1 cellular context compared by ENCODE assay signal in the genomic region with DNA sequence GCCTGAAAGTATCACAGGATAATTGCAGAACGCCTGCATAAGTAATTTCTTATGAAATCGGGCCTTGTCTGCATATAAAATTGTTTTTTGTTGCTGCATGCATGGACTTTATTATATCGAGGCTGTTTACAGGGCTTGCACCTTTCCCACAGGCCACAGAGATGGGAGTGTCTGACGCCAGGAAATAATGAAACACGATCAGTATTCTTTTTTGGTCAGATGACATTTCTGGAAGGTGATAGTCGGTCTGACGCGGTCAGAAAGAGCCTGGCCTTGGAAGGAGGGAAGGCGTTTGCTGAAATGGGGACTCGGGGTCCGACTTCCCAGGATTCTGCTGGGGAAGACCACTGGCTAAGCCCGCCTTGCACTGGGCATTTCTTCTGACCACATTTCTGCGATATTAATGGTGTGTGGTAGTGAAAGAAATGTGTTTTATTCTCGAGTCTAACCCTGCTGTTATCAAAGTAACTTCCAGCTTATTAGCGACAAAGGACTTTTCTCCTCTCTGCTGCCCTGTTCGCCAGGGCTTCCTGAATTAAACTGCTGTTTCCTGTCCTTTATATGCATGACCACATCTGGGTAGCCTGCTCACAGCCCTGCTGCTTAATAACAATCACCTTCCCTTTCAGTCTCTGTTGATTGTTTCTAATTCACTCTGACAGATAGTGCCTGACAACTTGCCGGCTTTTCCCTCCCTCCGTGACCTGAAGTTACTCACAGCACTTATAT.
TF ChIP-seq lines count a peak whose summit lies in the region.

No MANE protein-coding gene starts in this region.

TF ChIP-seq in WTC11, 78 proteins besides CTCF, POLR2A, EP300 and RAD21 (continued from another document):
- TF ChIP-seq, protein P1, sequence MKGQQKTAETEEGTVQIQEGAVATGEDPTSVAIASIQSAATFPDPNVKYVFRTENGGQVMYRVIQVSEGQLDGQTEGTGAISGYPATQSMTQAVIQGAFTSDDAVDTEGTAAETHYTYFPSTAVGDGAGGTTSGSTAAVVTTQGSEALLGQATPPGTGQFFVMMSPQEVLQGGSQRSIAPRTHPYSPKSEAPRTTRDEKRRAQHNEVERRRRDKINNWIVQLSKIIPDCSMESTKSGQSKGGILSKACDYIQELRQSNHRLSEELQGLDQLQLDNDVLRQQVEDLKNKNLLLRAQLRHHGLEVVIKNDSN (CRISPR knock-in tag; IDR thresholded peaks at IDR 0.05) = no peak
- TF ChIP-seq, protein P2, sequence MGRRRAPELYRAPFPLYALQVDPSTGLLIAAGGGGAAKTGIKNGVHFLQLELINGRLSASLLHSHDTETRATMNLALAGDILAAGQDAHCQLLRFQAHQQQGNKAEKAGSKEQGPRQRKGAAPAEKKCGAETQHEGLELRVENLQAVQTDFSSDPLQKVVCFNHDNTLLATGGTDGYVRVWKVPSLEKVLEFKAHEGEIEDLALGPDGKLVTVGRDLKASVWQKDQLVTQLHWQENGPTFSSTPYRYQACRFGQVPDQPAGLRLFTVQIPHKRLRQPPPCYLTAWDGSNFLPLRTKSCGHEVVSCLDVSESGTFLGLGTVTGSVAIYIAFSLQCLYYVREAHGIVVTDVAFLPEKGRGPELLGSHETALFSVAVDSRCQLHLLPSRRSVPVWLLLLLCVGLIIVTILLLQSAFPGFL (CRISPR knock-in tag; IDR thresholded peaks at IDR 0.05; ENCODE audit: borderline replicate concordance) = no peak
- TF ChIP-seq, protein P3, sequence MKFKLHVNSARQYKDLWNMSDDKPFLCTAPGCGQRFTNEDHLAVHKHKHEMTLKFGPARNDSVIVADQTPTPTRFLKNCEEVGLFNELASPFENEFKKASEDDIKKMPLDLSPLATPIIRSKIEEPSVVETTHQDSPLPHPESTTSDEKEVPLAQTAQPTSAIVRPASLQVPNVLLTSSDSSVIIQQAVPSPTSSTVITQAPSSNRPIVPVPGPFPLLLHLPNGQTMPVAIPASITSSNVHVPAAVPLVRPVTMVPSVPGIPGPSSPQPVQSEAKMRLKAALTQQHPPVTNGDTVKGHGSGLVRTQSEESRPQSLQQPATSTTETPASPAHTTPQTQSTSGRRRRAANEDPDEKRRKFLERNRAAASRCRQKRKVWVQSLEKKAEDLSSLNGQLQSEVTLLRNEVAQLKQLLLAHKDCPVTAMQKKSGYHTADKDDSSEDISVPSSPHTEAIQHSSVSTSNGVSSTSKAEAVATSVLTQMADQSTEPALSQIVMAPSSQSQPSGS (CRISPR knock-in tag; IDR thresholded peaks at IDR 0.05; ENCODE audit: borderline replicate concordance, low read depth) = no peak
- TF ChIP-seq NR2C2 (CRISPR knock-in tag; IDR thresholded peaks at IDR 0.05) = no peak
